ENCODE assay signal across 9 cellular contexts in genomic region chr6:169213814-169214520, GRCh38. TPM values are rescaled to one million over a fixed set of nuclear protein-coding genes. Genes with fewer than 3 reads are reported as not detected.
DNase-seq lines count a peak whose midpoint lies in the region; ATAC-seq, FAIRE-seq and TF ChIP-seq lines count a peak whose summit lies in the region.
"Had no signal": no experiment of that assay in that cellular context is flagged by ENCODE, and none has a peak within 500 bp of the region (broad histone marks: within the 10 kb centered on the region; RNA-seq: fewer than 3 reads in every experiment).

No MANE protein-coding gene starts in this region.

- TF ChIP-seq EP300 in K562 (IDR thresholded peaks at IDR 0.05; ENCODE audit: low read length) (no peak), suprapubic skin (IDR thresholded peaks at IDR 0.05) (no peak)

- FAIRE-seq in K562 (lab: Jason Lieb, UNC): no peak

- H3K9me1 ChIP-seq in K562 (ENCODE audit: control insufficient read depth, insufficient read depth, low read length): no peaks in the 10 kb centered on the region

- DNase-seq in K562 (ENCODE audit: extremely low read depth in 1 of 4, low spot score in 3 of 4): no peak
- no peak for DNase-seq in mesendoderm
- DNase-seq in suprapubic skin (ENCODE audit: low spot score in 2 of 2): no peak
- DNase-seq in DMS53 treated with DMSO at 0.1 percent for 48 hours (lab: John Stamatoyannopoulos, UW; ENCODE audit: unreplicated experiment): no peak
- DNase-seq in stimulated activated CD4-positive, alpha-beta T cell treated with anti-CD3 and anti-CD28 coated beads, Interleukin-2, amount 100 ng/mL, for 24 hours: no peak
- DNase-seq: activated naive CD8-positive, alpha-beta T cell treated with anti-CD3 and anti-CD28 coated beads, Interleukin-2, amount 10 ng/mL, durations not matched to agents 7 days and 5 days; GF-D8 had no signal

- H3K36me3 ChIP-seq in KMS-11 (ENCODE audit: insufficient read depth): no peaks in the 10 kb centered on the region
- H3K36me3 ChIP-seq in K562 (ENCODE audit: control insufficient read depth, insufficient read depth, low read length): no peaks in the 10 kb centered on the region
- H3K36me3 ChIP-seq in mesendoderm (ENCODE audit: control insufficient read depth, insufficient read depth, low read length): no peaks in the 10 kb centered on the region
- H3K36me3 ChIP-seq in suprapubic skin: peaks cover 13% of the 10 kb centered on the region

- H3K56ac ChIP-seq in mesendoderm (ENCODE audit: low read length): no peak overlapping the region

- no peak for ATAC-seq in K562
- no peak for ATAC-seq in GM21717 (IDR thresholded peaks at IDR 0.05; ENCODE audit: unreplicated experiment)

- no peak overlapping the region for H2BK5ac ChIP-seq in mesendoderm (ENCODE audit: low read length)

- no peak overlapping the region for H2BK15ac ChIP-seq in mesendoderm (replicated peaks; ENCODE audit: low read depth)

- no peak overlapping the region for H3K4me3 ChIP-seq in KMS-11 (IDR thresholded peaks at IDR 0.05; ENCODE audit: insufficient read depth, low read depth, low read length)
- no peak overlapping the region for H3K4me3 ChIP-seq in K562
- no peak overlapping the region for H3K4me3 ChIP-seq in mesendoderm (ENCODE audit: low read length)
- no peak overlapping the region for H3K4me3 ChIP-seq in suprapubic skin

- CTCF ChIA-PET in K562 (lab: Yijun Ruan, JAX; ENCODE audit: low intra/inter-chr PET ratio): no interaction called here

- H3K4me2 ChIP-seq in KMS-11 (no peak overlapping the region), K562 (ENCODE audit: insufficient read depth, low read length) (no peak overlapping the region), mesendoderm (ENCODE audit: low read length) (no peak overlapping the region)

- TF ChIP-seq CTCF in KMS-11 (conservative IDR thresholded peaks at IDR 0.05; ENCODE audit: low read depth, low read length) (no peak), K562 (IDR thresholded peaks at IDR 0.05 in 2 of 3, conservative IDR thresholded peaks at IDR 0.05 in 1 of 3; ENCODE audit: insufficient read depth in 2 of 3, low read depth in 1 of 3, low read length in 3 of 3) (no peak), suprapubic skin (IDR thresholded peaks at IDR 0.05) (no peak)

- H3K79me1 ChIP-seq in mesendoderm (ENCODE audit: low read length): no peaks in the 10 kb centered on the region

- peak overlapping the region; percentile 97 for H3K4ac ChIP-seq in mesendoderm (ENCODE audit: low read depth, low read length)

- H3K9ac ChIP-seq in KMS-11: no peak overlapping the region
- H3K9ac ChIP-seq in K562 (ENCODE audit: insufficient read depth in 1 of 2, low read depth in 2 of 2, low read length in 2 of 2): peak overlapping the region in 1 of 2 experiments; percentile 11; a peak in 1 of 4 replicates
- H3K9ac ChIP-seq in mesendoderm (ENCODE audit: low read length): no peak overlapping the region

- H4K8ac ChIP-seq in mesendoderm (ENCODE audit: low read depth, low read length): no peak overlapping the region

- TF ChIP-seq POLR2A in K562 (conservative IDR thresholded peaks at IDR 0.05): no peak
- TF ChIP-seq POLR2A in suprapubic skin (IDR thresholded peaks at IDR 0.05): no peak

- H2AK5ac ChIP-seq in mesendoderm (ENCODE audit: low read length): no peak overlapping the region

- H4K5ac ChIP-seq in mesendoderm (ENCODE audit: low read length): no peak overlapping the region

- in situ Hi-C loops in K562 (cut with MboI): no loop called here

- peak overlapping the region; percentile 86; the same call in 1 of the 2 replicates for H2AFZ ChIP-seq in KMS-11 (ENCODE audit: low read depth)
- H2AFZ ChIP-seq in K562 (ENCODE audit: low read depth, low read length): peak overlapping the region; percentile 92; the same call in 1 of the 2 replicates

- H4K20me1 ChIP-seq in KMS-11 (ENCODE audit: insufficient read depth) (no peaks in the 10 kb centered on the region), K562 (replicated peaks; ENCODE audit: control insufficient read depth, insufficient read depth, low read length) (no peaks in the 10 kb centered on the region)

- TF ChIP-seq RAD21 in K562 (CRISPR knock-in tag; conservative IDR thresholded peaks at IDR 0.05 in 1 of 2, IDR thresholded peaks at IDR 0.05 in 1 of 2): no peak

- intact Hi-C loops in K562 (cut with micrococcal nuclease): no loop called here

- peaks cover 7% of the 10 kb centered on the region; the same call in 1 of the 2 replicates for H3K9me3 ChIP-seq in K562 (replicated peaks; ENCODE audit: control insufficient read depth, insufficient read depth, low read depth, low read length)
- H3K9me3 ChIP-seq in suprapubic skin: no peaks in the 10 kb centered on the region

- no peak overlapping the region for H3K18ac ChIP-seq in mesendoderm (ENCODE audit: low read length)

- H3K27me3 ChIP-seq in KMS-11 (ENCODE audit: insufficient read depth, low read depth) (no peaks in the 10 kb centered on the region), K562 (ENCODE audit: control insufficient read depth in 2 of 2, insufficient read depth in 2 of 2, low read length in 2 of 2) (peaks cover 0 to 9% of the 10 kb centered on the region in 2 experiments; a peak in 1 of 5 replicates), mesendoderm (ENCODE audit: insufficient read depth, low read length, poor library complexity) (no peaks in the 10 kb centered on the region), suprapubic skin (no peaks in the 10 kb centered on the region)

- no peak overlapping the region for H3K23ac ChIP-seq in mesendoderm (ENCODE audit: low read length)

- WGBS in K562 (ENCODE audit: insufficient coverage, low coverage, missing lambda C conversion rate): 71% methylated on average over 26 of the region's 27 CpGs
- WGBS in mesendoderm (ENCODE audit: extremely low coverage, insufficient coverage, low lambda C conversion rate): no CpG with 5 or more reads among the region's 27 CpGs
- WGBS in suprapubic skin: 92% methylated on average over 24 of the region's 27 CpGs

- no peak overlapping the region for H2BK120ac ChIP-seq in mesendoderm (ENCODE audit: low read depth, low read length)

- no peaks in the 10 kb centered on the region for H3K79me2 ChIP-seq in KMS-11 (ENCODE audit: insufficient read depth, low read depth)
- no peaks in the 10 kb centered on the region for H3K79me2 ChIP-seq in K562 (ENCODE audit: control insufficient read depth, insufficient read depth, low read length)
- no peaks in the 10 kb centered on the region for H3K79me2 ChIP-seq in mesendoderm (ENCODE audit: control insufficient read depth, insufficient read depth, low read length)

- POLR2A ChIA-PET in K562 (lab: Yijun Ruan, JAX): interaction anchor here (0.6 to 1.7 kb wide), 7 partner anchors 12 to 82 kb away, joined by 3 to 6 read pairs (median 3); no protein-coding TSS in a partner anchor

- H3K27ac ChIP-seq in KMS-11 (no peak overlapping the region), K562 (ENCODE audit: extremely low read depth, low read depth, low read length) (no peak overlapping the region), mesendoderm (ENCODE audit: low read depth, low read length) (no peak overlapping the region), suprapubic skin (peak overlapping the region; percentile 71)

- H3K4me1 ChIP-seq in KMS-11 (ENCODE audit: low read depth, poor library complexity, severe bottlenecking): peaks cover 4% of the 10 kb centered on the region
- H3K4me1 ChIP-seq in K562 (replicated peaks in 1 of 2; ENCODE audit: control insufficient read depth in 2 of 2, insufficient read depth in 2 of 2, low read length in 2 of 2): peaks cover 0 to 13% of the 10 kb centered on the region in 2 experiments; a peak in 3 of 5 replicates
- H3K4me1 ChIP-seq in mesendoderm (ENCODE audit: control insufficient read depth, low read depth, low read length): no peaks in the 10 kb centered on the region
- peaks cover 28% of the 10 kb centered on the region for H3K4me1 ChIP-seq in suprapubic skin

- no TSS peak for BruUV-seq in K562 (replicated peaks; lab: Mats Ljungman, UMichigan)

TF ChIP-seq in K562, 482 proteins besides CTCF, POLR2A, EP300 and RAD21:
- TF ChIP-seq ETV1 (tag; conservative IDR thresholded peaks at IDR 0.05; ENCODE audit: low read depth) (no peak), POLR3A (IDR thresholded peaks at IDR 0.05; ENCODE audit: borderline replicate concordance, extremely low read depth, insufficient read depth, insufficient read length) (no peak), SNAPC5 (CRISPR knock-in tag; IDR thresholded peaks at IDR 0.05) (no peak), HSF4 (CRISPR knock-in tag; IDR thresholded peaks at IDR 0.05; ENCODE audit: borderline replicate concordance) (no peak), HMGN3 (IDR thresholded peaks at IDR 0.05; ENCODE audit: borderline replicate concordance, extremely low read depth, insufficient read length, low read depth, low read length) (no peak), IRF2 (CRISPR knock-in tag; IDR thresholded peaks at IDR 0.05) (0 out of 2 replicates have a peak, but pooled peaks have one; percentile 44)

RNA-seq across cellular contexts. Expression of gene THBS2, which starts 39.7 kb away (rescaled TPM):
- total RNA-seq in K562 (2011; cell fraction: chromatin; rRNA removed; ENCODE audit: low replicate concordance): not detected in 2 replicates
- total RNA-seq in K562 (2011; cell fraction: nucleolus; rRNA removed): not detected in 2 replicates
- not detected in 2 replicates for total RNA-seq in K562 (2011; cell fraction: nucleoplasm; rRNA removed)
- not detected in 2 replicates for total RNA-seq in K562 (2014; rRNA removed)
- total RNA-seq in K562 (2014; rRNA removed; fragmentation: Illumina TruSeq; extraction: Trizol): not detected in 2 replicates
- total RNA-seq in K562 (2015; rRNA removed; fragmentation: Illumina TruSeq; extraction: Trizol): not detected in 2 replicates
- 0.11 and 0.27 TPM in 2 replicates for total RNA-seq in K562 (2021)
- polyA plus RNA-seq in K562 (2011; rRNA removed): not detected in 2 replicates
- not detected in 2 replicates for polyA plus RNA-seq in K562 (2011; cell fraction: cytosol; rRNA removed)
- not detected in 2 replicates for polyA plus RNA-seq in K562 (2011; cell fraction: nucleus; rRNA removed)
- polyA plus RNA-seq in K562 (2012): 0.09 and 0.19 TPM in 2 replicates
- not detected in 2 replicates for polyA plus RNA-seq in K562 (2014; fragmentation: Illumina TruSeq; extraction: Trizol)
- polyA plus RNA-seq in K562 (2014; fragmentation: Nextera tagmentation; extraction: Ambion mirVana): under 1 TPM; 0.03 TPM
- not detected in 2 replicates for polyA plus RNA-seq in K562 (2014; rRNA removed)
- not detected in 2 replicates for polyA minus RNA-seq in K562 (2011; rRNA and poly(A)+ RNA removed)
- polyA minus RNA-seq in K562 (2011; cell fraction: cytosol; rRNA and poly(A)+ RNA removed): not detected in 2 replicates
- polyA minus RNA-seq in K562 (2011; cell fraction: nucleus; rRNA and poly(A)+ RNA removed): not detected in 2 replicates
- 9.5 TPM for polyA plus RNA-seq in mesendoderm (2013, experiment 1 of 2)
- 10.1 TPM for polyA plus RNA-seq in mesendoderm (2013, experiment 2 of 2)
- total RNA-seq in suprapubic skin: 100 to 1,000 TPM in 2 of 4 donors, 10 to 100 TPM in 2; 80.9 to 149 (median 107) TPM
- total RNA-seq: activated naive CD8-positive, alpha-beta T cell treated with anti-CD3 and anti-CD28 coated beads, Interleukin-2, amount 10 ng/mL, durations not matched to agents 7 days and 5 days had no signal

Comparison
In these comparisons a context has a peak if more than half of its experiments do, and no peak if none do; other contexts are left out.
1. RNA of gene THBS2, which starts 39.7 kb away (total RNA-seq): 80.9 to 149 TPM in suprapubic skin; 0.11 to 0.27 TPM in K562; every median in the first group is over 10 times any median in the second.